8 cellular contexts compared by ENCODE assay signal in the genomic region with DNA sequence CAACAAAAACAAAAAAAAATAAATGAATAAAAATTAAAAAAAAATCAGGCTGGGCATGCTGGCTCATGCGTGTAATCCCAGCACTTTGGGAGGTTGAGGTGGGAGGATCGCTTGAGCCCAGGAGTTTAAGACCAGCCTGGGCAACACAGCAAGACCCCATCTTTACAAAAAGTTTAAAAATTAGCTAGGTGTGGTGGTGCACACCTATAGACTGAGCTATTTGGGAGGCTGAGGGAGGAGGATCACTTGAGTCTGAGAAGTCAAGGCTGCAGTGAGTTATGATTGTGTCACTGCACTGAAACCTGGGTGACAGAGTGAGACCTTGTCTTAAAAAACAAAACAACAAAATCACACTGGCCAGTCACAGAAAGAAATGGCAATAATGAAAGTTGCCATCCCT. TPM values are rescaled to one million over a fixed set of nuclear protein-coding genes. Genes with fewer than 3 reads are reported as not detected.
A peak's percentile ranks its signal among the peaks of the same experiment; 100 is the strongest.
DNase-seq lines count a peak whose midpoint lies in the region; ATAC-seq, FAIRE-seq and TF ChIP-seq lines count a peak whose summit lies in the region.

No MANE protein-coding gene starts in this region.

- no peaks in the 10 kb centered on the region for H3K4me1 Mint-ChIP-seq in astrocyte (ENCODE audit: low read depth, unreplicated experiment)

- H3K4me2 ChIP-seq in astrocyte (ENCODE audit: low read length) (peak overlapping the region; percentile 83), osteoblast (ENCODE audit: insufficient read depth, low read length) (peak overlapping the region; percentile 94)

- H3K27me3 Mint-ChIP-seq in astrocyte (ENCODE audit: low read depth, unreplicated experiment), result peaks cover 16% of the 10 kb centered on the region

- FAIRE-seq in astrocyte (lab: Jason Lieb, UNC) (no peak), D721Med (lab: Jason Lieb, UNC) (no peak)

- no peaks in the 10 kb centered on the region for H3K9me3 ChIP-seq in astrocyte (ENCODE audit: insufficient read depth, low read depth, low read length)
- H3K9me3 ChIP-seq in osteoblast (ENCODE audit: low read depth, low read length), result no peaks in the 10 kb centered on the region

- H3K27me3 ChIP-seq in astrocyte (ENCODE audit: insufficient read depth, low read length) (no peaks in the 10 kb centered on the region), osteoblast (ENCODE audit: insufficient read depth, low read length) (no peaks in the 10 kb centered on the region)

- H3K36me3 ChIP-seq in astrocyte (ENCODE audit: insufficient read depth, low read length) (no peaks in the 10 kb centered on the region), osteoblast (ENCODE audit: insufficient read depth, low read length) (no peaks in the 10 kb centered on the region)

- TF ChIP-seq CTCF in astrocyte (IDR thresholded peaks at IDR 0.05; ENCODE audit: insufficient read depth, low read depth, low read length), result no peak
- no peak for TF ChIP-seq CTCF in osteoblast (IDR thresholded peaks at IDR 0.05; ENCODE audit: extremely low read depth, low read depth, low read length)
- TF ChIP-seq CTCF in D721Med (IDR thresholded peaks at IDR 0.05; ENCODE audit: insufficient read depth, missing control alignments), result no peak
- no peak for TF ChIP-seq CTCF in omental fat pad (IDR thresholded peaks at IDR 0.05)

- H3K4me1 ChIP-seq in astrocyte (ENCODE audit: insufficient read depth, low read length) (peaks cover 12% of the 10 kb centered on the region), osteoblast (ENCODE audit: insufficient read depth, low read length) (peaks cover 27% of the 10 kb centered on the region)

- H3K9me3 Mint-ChIP-seq in astrocyte (ENCODE audit: unreplicated experiment), result peaks cover 5% of the 10 kb centered on the region

- H4K20me1 ChIP-seq in astrocyte (ENCODE audit: insufficient read depth, low read length), result no peaks in the 10 kb centered on the region
- no peaks in the 10 kb centered on the region for H4K20me1 ChIP-seq in osteoblast (ENCODE audit: insufficient read depth, low read length)

- H2AFZ ChIP-seq in astrocyte (ENCODE audit: low read depth, low read length) (no peak overlapping the region), osteoblast (ENCODE audit: low read length) (peak overlapping the region; percentile 91)

- H3K27ac Mint-ChIP-seq in astrocyte (ENCODE audit: unreplicated experiment), result no peak overlapping the region

- H3K9ac ChIP-seq in astrocyte (ENCODE audit: low read length), result peak overlapping the region; percentile 61

- no peak overlapping the region for H3K4me3 Mint-ChIP-seq in astrocyte (ENCODE audit: unreplicated experiment)

- H3K4me3 ChIP-seq in GM08714 (ENCODE audit: low read length), result peak overlapping the region; percentile 67; the same call in 1 of the 2 replicates
- H3K4me3 ChIP-seq in astrocyte (ENCODE audit: insufficient read depth, low read depth, low read length), result peak overlapping the region; percentile 54
- H3K4me3 ChIP-seq in osteoblast (ENCODE audit: insufficient read depth, low read length), result peak overlapping the region; percentile 70

- ATAC-seq in HG03378 (IDR thresholded peaks at IDR 0.05; ENCODE audit: unreplicated experiment) (peak; percentile 13), omental fat pad (ENCODE audit: low FRiP score) (no peak)

- DNase-seq in astrocyte (ENCODE audit: low read depth) (no peak), osteoblast (ENCODE audit: insufficient read length, low spot score, missing footprints) (no peak), D721Med (ENCODE audit: insufficient read length, low spot score) (no peak), NCI-H226 (no peak), mucosa of gallbladder (ENCODE audit: low spot score) (no peak), omental fat pad (ENCODE audit: low spot score) (no peak)

- H3K79me2 ChIP-seq in astrocyte (ENCODE audit: insufficient read depth, low read length), result no peaks in the 10 kb centered on the region
- no peaks in the 10 kb centered on the region for H3K79me2 ChIP-seq in osteoblast (ENCODE audit: insufficient read depth, low read length)

- H3K27ac ChIP-seq in astrocyte (ENCODE audit: low read depth, low read length), result no peak overlapping the region
- peak overlapping the region; percentile 50 for H3K27ac ChIP-seq in osteoblast (ENCODE audit: low read depth, low read length)

- H3K36me3 Mint-ChIP-seq in astrocyte (ENCODE audit: low read depth, unreplicated experiment), result peaks cover 4% of the 10 kb centered on the region

RNA-seq across cellular contexts. Expression of a gene that starts 3.4 kb away (rescaled TPM):
- total RNA-seq in astrocyte (4.4 and 4.6 TPM in 2 replicates), osteoblast (7.1 and 8.7 TPM in 2 replicates), mucosa of gallbladder (11.7 TPM), omental fat pad (10 to 100 TPM; 16.6 to 24.7 (median 17.8) TPM)

RNA-seq across cellular contexts. Expression of a gene that starts 21.3 kb away (rescaled TPM):
- total RNA-seq in astrocyte (0.41 and 1.1 TPM in 2 replicates), osteoblast (5.1 and 5.6 TPM in 2 replicates), mucosa of gallbladder (6.2 TPM), omental fat pad (1 to 10 TPM; 5.2 to 7.2 (median 6.2) TPM)
